1 cellular context compared by ENCODE assay signal in genomic region chr1:6582370-6582769, GRCh38.
TF ChIP-seq lines count a peak whose summit lies in the region.

No MANE protein-coding gene starts in this region.

TF ChIP-seq in GM23338, 12 proteins besides CTCF, POLR2A, EP300 and RAD21 (continued from another document):
- TF ChIP-seq REST (IDR thresholded peaks at IDR 0.05; ENCODE audit: unreplicated experiment) (no peak), EZH2 (IDR thresholded peaks at IDR 0.05; ENCODE audit: low read depth, unreplicated experiment) (no peak), ETS1 (IDR thresholded peaks at IDR 0.05) (no peak), POLR2AphosphoS5 (IDR thresholded peaks at IDR 0.05; ENCODE audit: low read depth) (no peak), JUNB (IDR thresholded peaks at IDR 0.05; ENCODE audit: unreplicated experiment) (no peak), ZNF462 (CRISPR knock-in tag; IDR thresholded peaks at IDR 0.05) (no peak), ZNF114 (CRISPR knock-in tag; IDR thresholded peaks at IDR 0.05) (no peak)
